ENCODE assay signal across 17 cellular contexts in the genomic region with DNA sequence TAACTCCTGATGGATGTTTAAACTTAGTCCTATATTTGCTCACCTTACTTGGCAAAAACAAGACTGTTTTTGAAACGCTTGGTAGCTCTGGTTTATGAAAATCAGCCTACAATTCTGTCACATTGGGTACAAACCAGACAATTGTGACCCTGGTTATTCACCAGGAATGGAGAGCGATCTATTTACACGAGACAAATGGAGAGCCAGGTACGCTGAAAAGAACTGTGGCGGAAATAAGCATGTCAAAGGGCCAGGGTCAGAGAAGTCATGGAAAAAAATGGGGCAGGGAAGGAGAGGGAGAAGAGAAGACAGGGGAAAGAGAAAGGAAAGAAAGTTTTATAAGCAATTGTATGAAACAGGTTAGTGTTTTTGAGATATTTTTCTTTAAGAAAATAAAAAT.
A peak's percentile ranks its signal among the peaks of the same experiment; 100 is the strongest.
DNase-seq lines count a peak whose midpoint lies in the region; ATAC-seq and TF ChIP-seq lines count a peak whose summit lies in the region.
"Had no signal": no experiment of that assay in that cellular context is flagged by ENCODE, and none has a peak within 500 bp of the region (broad histone marks: within the 10 kb centered on the region; RNA-seq: fewer than 3 reads in every experiment).

No MANE protein-coding gene starts in this region.

- H3K4me3 ChIP-seq in GM23338 (0 out of 2 replicates have a peak overlapping the region, but pooled peaks have one; percentile 7), ascending aorta (no peak overlapping the region), liver (ENCODE audit: low read depth in 1 of 3, low read length in 3 of 3) (no peak overlapping the region), rectal smooth muscle tissue (ENCODE audit: low read length) (no peak overlapping the region)
- H3K4me3 ChIP-seq: tibial nerve had no signal

- TF ChIP-seq CTCF in GM23338 (conservative IDR thresholded peaks at IDR 0.05; ENCODE audit: low read depth in 2 of 2) = no peak
- no peak for TF ChIP-seq CTCF in ascending aorta (IDR thresholded peaks at IDR 0.05)
- no peak for TF ChIP-seq CTCF in liver (IDR thresholded peaks at IDR 0.05; ENCODE audit: low read depth, low read length, missing input control)

- H3K27me3 ChIP-seq in GM23338 (ENCODE audit: insufficient read depth) (no peaks in the 10 kb centered on the region), ascending aorta (no peaks in the 10 kb centered on the region), liver (ENCODE audit: control insufficient read depth in 4 of 4, insufficient read depth in 4 of 4, low read length in 3 of 4) (no peaks in the 10 kb centered on the region), rectal smooth muscle tissue (ENCODE audit: control insufficient read depth, insufficient read depth, low read length) (no peaks in the 10 kb centered on the region)
- H3K27me3 ChIP-seq: tibial nerve had no signal

- peak overlapping the region; percentile 1; the same call in 1 of the 3 replicates for H3K4me3 Mint-ChIP-seq in GM23338
- H3K4me3 Mint-ChIP-seq: activated naive CD8-positive, alpha-beta T cell treated with anti-CD3 and anti-CD28 coated beads, Interleukin-2, amount 10 ng/mL, durations not matched to agents 7 days and 5 days; dendritic cell treated with granulocyte-macrophage colony-stimulating factor and Interleukin-4, amounts not matched to agents 40 ng/mL and 50 ng/mL, for 4 days; immature natural killer cell; naive B cell had no signal

- DNase-seq in GM23338 (ENCODE audit: low spot score) (peak; percentile 47), ascending aorta (ENCODE audit: low spot score in 2 of 2) (no peak), DMS53 (lab: John Stamatoyannopoulos, UW) (no peak), activated T-cell treated with anti-CD3 and anti-CD28 coated beads for 4 hours (no peak)
- DNase-seq in stimulated activated CD4-positive, alpha-beta T cell treated with anti-CD3 and anti-CD28 coated beads, Interleukin-4, amount 100 ng/mL, for 4 hours = no peak
- DNase-seq: activated CD8-positive, alpha-beta memory T cell treated with anti-CD3 and anti-CD28 coated beads, Interleukin-2, amount 50 U/mL, for 4 hours; activated naive CD8-positive, alpha-beta T cell treated with anti-CD3 and anti-CD28 coated beads, Interleukin-2, amount 10 ng/mL, durations not matched to agents 7 days and 5 days; immature natural killer cell; naive B cell; NCI-H1092; small intestine had no signal

- no peak for TF ChIP-seq RAD21 in liver (IDR thresholded peaks at IDR 0.05)

- peaks cover 7% of the 10 kb centered on the region for H3K27me3 Mint-ChIP-seq in GM23338 (ENCODE audit: insufficient read depth, low read depth, poor library complexity)
- H3K27me3 Mint-ChIP-seq: activated naive CD8-positive, alpha-beta T cell treated with anti-CD3 and anti-CD28 coated beads, Interleukin-2, amount 10 ng/mL, durations not matched to agents 7 days and 5 days; dendritic cell treated with granulocyte-macrophage colony-stimulating factor and Interleukin-4, amounts not matched to agents 40 ng/mL and 50 ng/mL, for 4 days; naive B cell had no signal

- H4K20me1 ChIP-seq in GM23338 (replicated peaks; ENCODE audit: insufficient read depth) = no peaks in the 10 kb centered on the region

- peaks cover 49% of the 10 kb centered on the region for H3K4me1 Mint-ChIP-seq in GM23338
- H3K4me1 Mint-ChIP-seq: activated naive CD8-positive, alpha-beta T cell treated with anti-CD3 and anti-CD28 coated beads, Interleukin-2, amount 10 ng/mL, durations not matched to agents 7 days and 5 days; immature natural killer cell; naive B cell had no signal

- H3K9ac ChIP-seq in liver (ENCODE audit: low read depth in 1 of 2, low read length in 2 of 2) (no peak overlapping the region), rectal smooth muscle tissue (ENCODE audit: low read length) (no peak overlapping the region)

- H3K4me1 ChIP-seq in GM23338 (ENCODE audit: insufficient read depth) (peaks cover 30% of the 10 kb centered on the region), ascending aorta (peaks cover 33 to 87% of the 10 kb centered on the region in 2 donors), liver (ENCODE audit: control insufficient read depth in 4 of 4, insufficient read depth in 4 of 4, low read length in 3 of 4) (peaks cover 10 to 40% (median 20%) of the 10 kb centered on the region in 4 donors), rectal smooth muscle tissue (ENCODE audit: control insufficient read depth, insufficient read depth, low read length) (peaks cover 84% of the 10 kb centered on the region)

- 52% methylated on average over 5 of the region's 5 CpGs for WGBS in liver

- no peaks in the 10 kb centered on the region for H3K9me2 ChIP-seq in GM23338 (ENCODE audit: insufficient read depth)

- peak overlapping the region; percentile 50 for H3K4me2 ChIP-seq in GM23338

- peak overlapping the region; percentile 39 for H3K27ac Mint-ChIP-seq in GM23338
- H3K27ac Mint-ChIP-seq: activated naive CD8-positive, alpha-beta T cell treated with anti-CD3 and anti-CD28 coated beads, Interleukin-2, amount 10 ng/mL, durations not matched to agents 7 days and 5 days; dendritic cell treated with granulocyte-macrophage colony-stimulating factor and Interleukin-4, amounts not matched to agents 40 ng/mL and 50 ng/mL, for 4 days; immature natural killer cell had no signal

- H3K9me3 ChIP-seq in ascending aorta (no peaks in the 10 kb centered on the region), liver (ENCODE audit: control insufficient read depth in 4 of 4, low read length in 3 of 4) (no peaks in the 10 kb centered on the region)
- H3K9me3 ChIP-seq: tibial nerve had no signal

- ATAC-seq in GM23338 = peak; percentile 78
- ATAC-seq in GM21737 (IDR thresholded peaks at IDR 0.05; ENCODE audit: unreplicated experiment) = no peak
- ATAC-seq: activated CD4-positive, CD25-positive, alpha-beta regulatory T cell treated with anti-CD3 and anti-CD28 coated beads, Interleukin-2, amount 50 U/mL, for 24 hours had no signal

- no peaks in the 10 kb centered on the region for H3K36me3 Mint-ChIP-seq in GM23338 (ENCODE audit: low read depth)

- no peak overlapping the region for H2AFZ ChIP-seq in GM23338

- peak overlapping the region; percentile 16; the same call in 1 of the 2 replicates for H3K27ac ChIP-seq in GM23338 (ENCODE audit: low read depth)
- H3K27ac ChIP-seq in ascending aorta = peak overlapping the region; percentile 85 to 90
- peak overlapping the region; percentile 19 to 58 for H3K27ac ChIP-seq in liver (ENCODE audit: low read depth in 1 of 2, low read length in 2 of 2)
- H3K27ac ChIP-seq in rectal smooth muscle tissue (ENCODE audit: low read depth, low read length) = peak overlapping the region; percentile 89

- H3K36me3 ChIP-seq in GM23338 (ENCODE audit: insufficient read depth) (no peaks in the 10 kb centered on the region; the same call in 1 of the 2 replicates), ascending aorta (no peaks in the 10 kb centered on the region), liver (ENCODE audit: control insufficient read depth in 4 of 4, insufficient read depth in 3 of 4, low read depth in 1 of 4, low read length in 3 of 4) (no peaks in the 10 kb centered on the region), rectal smooth muscle tissue (ENCODE audit: control insufficient read depth, insufficient read depth, low read length) (no peaks in the 10 kb centered on the region)

- H3K9me3 Mint-ChIP-seq in GM23338 = no peaks in the 10 kb centered on the region
- H3K9me3 Mint-ChIP-seq: activated naive CD8-positive, alpha-beta T cell treated with anti-CD3 and anti-CD28 coated beads, Interleukin-2, amount 10 ng/mL, durations not matched to agents 7 days and 5 days; dendritic cell treated with granulocyte-macrophage colony-stimulating factor and Interleukin-4, amounts not matched to agents 40 ng/mL and 50 ng/mL, for 4 days; immature natural killer cell; naive B cell had no signal

- intact Hi-C loops in ascending aorta (cut with DNase I) = loop anchor here (2.0 kb wide), 1 partner anchor 45 kb away; no protein-coding TSS in a partner anchor

- H3F3A ChIP-seq in GM23338 (replicated peaks; ENCODE audit: low read depth) = no peaks in the 10 kb centered on the region

- H3K79me2 ChIP-seq in GM23338 (replicated peaks; ENCODE audit: insufficient read depth) = no peaks in the 10 kb centered on the region

TF ChIP-seq in GM23338, 12 proteins besides CTCF, POLR2A, EP300 and RAD21 (continues in another document):
- TF ChIP-seq ZNF331 (CRISPR knock-in tag; IDR thresholded peaks at IDR 0.05; ENCODE audit: low read depth) (no peak), POLR2AphosphoS5 (IDR thresholded peaks at IDR 0.05; ENCODE audit: low read depth) (no peak)

TF ChIP-seq in liver, 16 proteins besides CTCF, POLR2A, EP300 and RAD21:
- TF ChIP-seq RXRA (IDR thresholded peaks at IDR 0.05) (peak in 1 of 2 donors; percentile 36), YY1 (IDR thresholded peaks at IDR 0.05) (peak; percentile 59), HNF4G (IDR thresholded peaks at IDR 0.05) (no peak)

Comparison
In these comparisons a context has a peak if more than half of its experiments do, and no peak if none do; other contexts are left out.
1. H3K27ac ChIP-seq: peak in every context shown above with its lines; median percentile 89 in rectal smooth muscle tissue; 88 in ascending aorta; 38 in liver; 16 in GM23338.